ENCODE assay signal across 2 cellular contexts in genomic region chr16:8555400-8555799, GRCh38.
A peak's percentile ranks its signal among the peaks of the same experiment; 100 is the strongest.
TF ChIP-seq lines count a peak whose summit lies in the region.

No MANE protein-coding gene starts in this region.

TF ChIP-seq in HepG2, 621 proteins besides CTCF, POLR2A, EP300 and RAD21:
- TF ChIP-seq RFX1 (IDR thresholded peaks at IDR 0.05), result peak; percentile 31
- TF ChIP-seq EED (CRISPR knock-in tag; IDR thresholded peaks at IDR 0.05), result no peak
- TF ChIP-seq ZNF850 (CRISPR knock-in tag; conservative IDR thresholded peaks at IDR 0.05), result no peak
- no peak for TF ChIP-seq KLF11 (CRISPR knock-in tag; IDR thresholded peaks at IDR 0.05)
- TF ChIP-seq, protein P1, sequence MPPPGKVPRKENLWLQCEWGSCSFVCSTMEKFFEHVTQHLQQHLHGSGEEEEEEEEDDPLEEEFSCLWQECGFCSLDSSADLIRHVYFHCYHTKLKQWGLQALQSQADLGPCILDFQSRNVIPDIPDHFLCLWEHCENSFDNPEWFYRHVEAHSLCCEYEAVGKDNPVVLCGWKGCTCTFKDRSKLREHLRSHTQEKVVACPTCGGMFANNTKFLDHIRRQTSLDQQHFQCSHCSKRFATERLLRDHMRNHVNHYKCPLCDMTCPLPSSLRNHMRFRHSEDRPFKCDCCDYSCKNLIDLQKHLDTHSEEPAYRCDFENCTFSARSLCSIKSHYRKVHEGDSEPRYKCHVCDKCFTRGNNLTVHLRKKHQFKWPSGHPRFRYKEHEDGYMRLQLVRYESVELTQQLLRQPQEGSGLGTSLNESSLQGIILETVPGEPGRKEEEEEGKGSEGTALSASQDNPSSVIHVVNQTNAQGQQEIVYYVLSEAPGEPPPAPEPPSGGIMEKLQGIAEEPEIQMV (CRISPR knock-in tag; IDR thresholded peaks at IDR 0.05; ENCODE audit: low read depth), result peak; percentile 90
- TF ChIP-seq CREB1 (IDR thresholded peaks at IDR 0.05), result 0 out of 2 replicates have a peak, but pooled peaks have one; percentile 1
- no peak for TF ChIP-seq CREB1 (CRISPR knock-in tag; IDR thresholded peaks at IDR 0.05)
- TF ChIP-seq TBX2 (CRISPR knock-in tag; IDR thresholded peaks at IDR 0.05; ENCODE audit: borderline replicate concordance), result peak; percentile 15; the same call in 1 of the 2 replicates
- TF ChIP-seq ZFP36 (IDR thresholded peaks at IDR 0.05; ENCODE audit: borderline replicate concordance, low read depth, low read length, partially characterized antibody), result no peak
- TF ChIP-seq RFX3 (CRISPR knock-in tag; IDR thresholded peaks at IDR 0.05), result 0 out of 2 replicates have a peak, but pooled peaks have one; percentile 22
- TF ChIP-seq MYPOP (CRISPR knock-in tag; IDR thresholded peaks at IDR 0.05), result no peak
TF ChIP-seq in HepG2: peak in this region for 5.

TF ChIP-seq in K562, 482 proteins besides CTCF, POLR2A, EP300 and RAD21:
- TF ChIP-seq PRDM10 (IDR thresholded peaks at IDR 0.05; ENCODE audit: partially characterized antibody) (no peak), ZNF766 (CRISPR knock-in tag; conservative IDR thresholded peaks at IDR 0.05) (no peak), ZNF143 (CRISPR knock-in tag; IDR thresholded peaks at IDR 0.05) (no peak), RFX1 (IDR thresholded peaks at IDR 0.05) (peak; percentile 44), MTF1 (CRISPR knock-in tag; IDR thresholded peaks at IDR 0.05; ENCODE audit: borderline replicate concordance) (no peak), NR1H2 (CRISPR knock-in tag; IDR thresholded peaks at IDR 0.05) (no peak), ZNF41 (CRISPR knock-in tag; conservative IDR thresholded peaks at IDR 0.05) (no peak), CEBPB (tag; IDR thresholded peaks at IDR 0.05) (no peak), POLR2H (tag; IDR thresholded peaks at IDR 0.05; ENCODE audit: low read depth) (no peak), SAP30 (IDR thresholded peaks at IDR 0.05; ENCODE audit: borderline replicate concordance, insufficient read depth, low read depth, low read length, poor library complexity, severe bottlenecking) (no peak), MED1 (CRISPR knock-in tag; IDR thresholded peaks at IDR 0.05; ENCODE audit: borderline replicate concordance) (no peak), SNIP1 (IDR thresholded peaks at IDR 0.05; ENCODE audit: low read depth) (no peak)
- TF ChIP-seq, protein P1 (tag; conservative IDR thresholded peaks at IDR 0.05; ENCODE audit: low read depth), result peak; percentile 74; the same call in 1 of the 2 replicates
